ENCODE assay signal across 25 cellular contexts in the genomic region with DNA sequence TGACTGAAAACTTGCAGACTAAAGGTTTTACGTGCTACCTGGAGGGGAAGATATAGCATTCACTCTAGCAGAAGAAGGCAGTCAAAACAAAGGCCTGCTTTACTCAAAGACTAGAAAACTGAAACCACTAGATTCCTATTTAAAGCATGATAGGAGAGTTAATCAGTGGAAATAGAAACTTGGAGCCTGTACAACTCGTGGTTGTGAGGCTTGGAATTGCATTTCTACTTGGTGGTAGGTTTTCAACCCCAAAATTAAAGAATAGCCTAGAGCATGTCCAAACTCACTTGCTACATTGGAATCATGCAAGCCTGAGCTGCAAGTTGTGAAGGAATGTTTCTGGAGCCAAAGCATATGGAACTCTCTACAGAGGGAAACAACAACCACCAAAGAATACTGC.
"Had no signal": no experiment of that assay in that cellular context is flagged by ENCODE, and none has a peak within 500 bp of the region (broad histone marks: within the 10 kb centered on the region; RNA-seq: fewer than 3 reads in every experiment).

No MANE protein-coding gene starts in this region.

- H3K27ac ChIP-seq: coronary artery, esophagus squamous epithelium, gastrocnemius medialis, lower lobe of right lung, psoas muscle, skin epidermis, spleen, thoracic aorta, transverse colon, upper lobe of right lung, uterus had no signal

- H3K27ac Mint-ChIP-seq: effector memory CD8-positive, alpha-beta T cell; naive thymus-derived CD8-positive, alpha-beta T cell; nephron progenitor cell; stimulated activated memory B cell treated with anti-CD40 and anti-IgM and Interleukin-4, amounts not matched to agents 10 μg/mL and 1 μg/mL and 100 μg/mL, for 72 hours had no signal

- FAIRE-seq: endometrium, keratinocyte had no signal

- H3K27me3 ChIP-seq: esophagus squamous epithelium, gastrocnemius medialis, spleen, transverse colon, upper lobe of right lung, uterus had no signal

- H3K27me3 Mint-ChIP-seq: effector memory CD8-positive, alpha-beta T cell; naive thymus-derived CD8-positive, alpha-beta T cell; stimulated activated memory B cell treated with anti-CD40 and anti-IgM and Interleukin-4, amounts not matched to agents 10 μg/mL and 1 μg/mL and 100 μg/mL, for 72 hours had no signal

- H3K36me3 Mint-ChIP-seq: stimulated activated memory B cell treated with anti-CD40 and anti-IgM and Interleukin-4, amounts not matched to agents 10 μg/mL and 1 μg/mL and 100 μg/mL, for 72 hours had no signal

- H3K4me3 ChIP-seq: coronary artery, esophagus squamous epithelium, gastrocnemius medialis, lower lobe of right lung, psoas muscle, skin epidermis, spleen, thoracic aorta, transverse colon, upper lobe of right lung, uterus had no signal

- DNase-seq: effector memory CD8-positive, alpha-beta T cell; erythroblast; esophagus squamous epithelium; gastrocnemius medialis; head of caudate nucleus; left ventricle myocardium superior; lower lobe of right lung; naive thymus-derived CD8-positive, alpha-beta T cell; nephron progenitor cell; nucleus accumbens; posterior cingulate gyrus; psoas muscle; right cardiac atrium; spleen; stimulated activated CD4-positive, alpha-beta T cell treated with anti-CD3 and anti-CD28 coated beads, Interleukin-4, amount 100 ng/mL, for 4 hours; stimulated activated naive CD8-positive, alpha-beta T cell treated with anti-CD3 and anti-CD28 coated beads, Interleukin-15, Interleukin-2, amounts not matched to agents 100 U/mL and 50 U/mL, for 24 hours; transverse colon; upper lobe of right lung; uterus had no signal

- H3K4me1 Mint-ChIP-seq: naive thymus-derived CD8-positive, alpha-beta T cell; nephron progenitor cell; stimulated activated memory B cell treated with anti-CD40 and anti-IgM and Interleukin-4, amounts not matched to agents 10 μg/mL and 1 μg/mL and 100 μg/mL, for 72 hours had no signal

- H3K36me3 ChIP-seq: esophagus squamous epithelium, gastrocnemius medialis, lower lobe of right lung, spleen, thoracic aorta, transverse colon, upper lobe of right lung, uterus had no signal

- H3K9me3 ChIP-seq: lower lobe of right lung, upper lobe of right lung, uterus had no signal

- H3K4me1 ChIP-seq: esophagus squamous epithelium, gastrocnemius medialis, lower lobe of right lung, psoas muscle, spleen, transverse colon, upper lobe of right lung, uterus had no signal

- H3K4me3 Mint-ChIP-seq: effector memory CD8-positive, alpha-beta T cell; naive thymus-derived CD8-positive, alpha-beta T cell; nephron progenitor cell; stimulated activated memory B cell treated with anti-CD40 and anti-IgM and Interleukin-4, amounts not matched to agents 10 μg/mL and 1 μg/mL and 100 μg/mL, for 72 hours had no signal
